Comparison of ENCODE assay signal across 1 cellular context in the genomic region with DNA sequence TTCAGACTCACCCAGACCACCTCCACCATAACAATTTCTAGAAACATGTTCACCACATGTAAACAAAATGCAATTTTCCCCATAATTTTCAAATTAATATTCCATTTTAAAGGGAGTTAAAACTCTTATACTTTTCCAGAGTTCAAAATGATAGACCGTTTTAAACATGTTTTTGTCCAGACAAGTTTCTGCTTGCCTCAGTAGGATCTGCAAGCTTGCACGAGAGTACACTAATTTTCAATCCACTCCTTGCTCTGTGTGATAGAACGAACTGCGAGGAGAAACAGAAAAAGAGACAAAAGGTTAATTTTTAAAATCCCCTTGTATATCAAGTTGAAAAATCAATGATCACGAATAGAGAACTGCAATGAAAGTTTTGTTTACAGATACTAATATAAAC.
TF ChIP-seq lines count a peak whose summit lies in the region.

No MANE protein-coding gene starts in this region.

TF ChIP-seq in WTC11, 78 proteins besides CTCF, POLR2A, EP300 and RAD21 (continued from another document):
- TF ChIP-seq, protein P1, sequence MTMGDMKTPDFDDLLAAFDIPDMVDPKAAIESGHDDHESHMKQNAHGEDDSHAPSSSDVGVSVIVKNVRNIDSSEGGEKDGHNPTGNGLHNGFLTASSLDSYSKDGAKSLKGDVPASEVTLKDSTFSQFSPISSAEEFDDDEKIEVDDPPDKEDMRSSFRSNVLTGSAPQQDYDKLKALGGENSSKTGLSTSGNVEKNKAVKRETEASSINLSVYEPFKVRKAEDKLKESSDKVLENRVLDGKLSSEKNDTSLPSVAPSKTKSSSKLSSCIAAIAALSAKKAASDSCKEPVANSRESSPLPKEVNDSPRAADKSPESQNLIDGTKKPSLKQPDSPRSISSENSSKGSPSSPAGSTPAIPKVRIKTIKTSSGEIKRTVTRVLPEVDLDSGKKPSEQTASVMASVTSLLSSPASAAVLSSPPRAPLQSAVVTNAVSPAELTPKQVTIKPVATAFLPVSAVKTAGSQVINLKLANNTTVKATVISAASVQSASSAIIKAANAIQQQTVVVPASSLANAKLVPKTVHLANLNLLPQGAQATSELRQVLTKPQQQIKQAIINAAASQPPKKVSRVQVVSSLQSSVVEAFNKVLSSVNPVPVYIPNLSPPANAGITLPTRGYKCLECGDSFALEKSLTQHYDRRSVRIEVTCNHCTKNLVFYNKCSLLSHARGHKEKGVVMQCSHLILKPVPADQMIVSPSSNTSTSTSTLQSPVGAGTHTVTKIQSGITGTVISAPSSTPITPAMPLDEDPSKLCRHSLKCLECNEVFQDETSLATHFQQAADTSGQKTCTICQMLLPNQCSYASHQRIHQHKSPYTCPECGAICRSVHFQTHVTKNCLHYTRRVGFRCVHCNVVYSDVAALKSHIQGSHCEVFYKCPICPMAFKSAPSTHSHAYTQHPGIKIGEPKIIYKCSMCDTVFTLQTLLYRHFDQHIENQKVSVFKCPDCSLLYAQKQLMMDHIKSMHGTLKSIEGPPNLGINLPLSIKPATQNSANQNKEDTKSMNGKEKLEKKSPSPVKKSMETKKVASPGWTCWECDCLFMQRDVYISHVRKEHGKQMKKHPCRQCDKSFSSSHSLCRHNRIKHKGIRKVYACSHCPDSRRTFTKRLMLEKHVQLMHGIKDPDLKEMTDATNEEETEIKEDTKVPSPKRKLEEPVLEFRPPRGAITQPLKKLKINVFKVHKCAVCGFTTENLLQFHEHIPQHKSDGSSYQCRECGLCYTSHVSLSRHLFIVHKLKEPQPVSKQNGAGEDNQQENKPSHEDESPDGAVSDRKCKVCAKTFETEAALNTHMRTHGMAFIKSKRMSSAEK (CRISPR knock-in tag; IDR thresholded peaks at IDR 0.05; ENCODE audit: borderline replicate concordance) = no peak
- TF ChIP-seq OVOL2 (CRISPR knock-in tag; IDR thresholded peaks at IDR 0.05; ENCODE audit: borderline replicate concordance) (no peak), ZNF317 (CRISPR knock-in tag; IDR thresholded peaks at IDR 0.05; ENCODE audit: borderline replicate concordance, low read depth) (no peak), MXD4 (CRISPR knock-in tag; IDR thresholded peaks at IDR 0.05; ENCODE audit: borderline replicate concordance) (no peak)
- TF ChIP-seq, protein P2, sequence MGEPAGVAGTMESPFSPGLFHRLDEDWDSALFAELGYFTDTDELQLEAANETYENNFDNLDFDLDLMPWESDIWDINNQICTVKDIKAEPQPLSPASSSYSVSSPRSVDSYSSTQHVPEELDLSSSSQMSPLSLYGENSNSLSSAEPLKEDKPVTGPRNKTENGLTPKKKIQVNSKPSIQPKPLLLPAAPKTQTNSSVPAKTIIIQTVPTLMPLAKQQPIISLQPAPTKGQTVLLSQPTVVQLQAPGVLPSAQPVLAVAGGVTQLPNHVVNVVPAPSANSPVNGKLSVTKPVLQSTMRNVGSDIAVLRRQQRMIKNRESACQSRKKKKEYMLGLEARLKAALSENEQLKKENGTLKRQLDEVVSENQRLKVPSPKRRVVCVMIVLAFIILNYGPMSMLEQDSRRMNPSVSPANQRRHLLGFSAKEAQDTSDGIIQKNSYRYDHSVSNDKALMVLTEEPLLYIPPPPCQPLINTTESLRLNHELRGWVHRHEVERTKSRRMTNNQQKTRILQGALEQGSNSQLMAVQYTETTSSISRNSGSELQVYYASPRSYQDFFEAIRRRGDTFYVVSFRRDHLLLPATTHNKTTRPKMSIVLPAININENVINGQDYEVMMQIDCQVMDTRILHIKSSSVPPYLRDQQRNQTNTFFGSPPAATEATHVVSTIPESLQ (CRISPR knock-in tag; IDR thresholded peaks at IDR 0.05) = no peak
- TF ChIP-seq, protein P3, sequence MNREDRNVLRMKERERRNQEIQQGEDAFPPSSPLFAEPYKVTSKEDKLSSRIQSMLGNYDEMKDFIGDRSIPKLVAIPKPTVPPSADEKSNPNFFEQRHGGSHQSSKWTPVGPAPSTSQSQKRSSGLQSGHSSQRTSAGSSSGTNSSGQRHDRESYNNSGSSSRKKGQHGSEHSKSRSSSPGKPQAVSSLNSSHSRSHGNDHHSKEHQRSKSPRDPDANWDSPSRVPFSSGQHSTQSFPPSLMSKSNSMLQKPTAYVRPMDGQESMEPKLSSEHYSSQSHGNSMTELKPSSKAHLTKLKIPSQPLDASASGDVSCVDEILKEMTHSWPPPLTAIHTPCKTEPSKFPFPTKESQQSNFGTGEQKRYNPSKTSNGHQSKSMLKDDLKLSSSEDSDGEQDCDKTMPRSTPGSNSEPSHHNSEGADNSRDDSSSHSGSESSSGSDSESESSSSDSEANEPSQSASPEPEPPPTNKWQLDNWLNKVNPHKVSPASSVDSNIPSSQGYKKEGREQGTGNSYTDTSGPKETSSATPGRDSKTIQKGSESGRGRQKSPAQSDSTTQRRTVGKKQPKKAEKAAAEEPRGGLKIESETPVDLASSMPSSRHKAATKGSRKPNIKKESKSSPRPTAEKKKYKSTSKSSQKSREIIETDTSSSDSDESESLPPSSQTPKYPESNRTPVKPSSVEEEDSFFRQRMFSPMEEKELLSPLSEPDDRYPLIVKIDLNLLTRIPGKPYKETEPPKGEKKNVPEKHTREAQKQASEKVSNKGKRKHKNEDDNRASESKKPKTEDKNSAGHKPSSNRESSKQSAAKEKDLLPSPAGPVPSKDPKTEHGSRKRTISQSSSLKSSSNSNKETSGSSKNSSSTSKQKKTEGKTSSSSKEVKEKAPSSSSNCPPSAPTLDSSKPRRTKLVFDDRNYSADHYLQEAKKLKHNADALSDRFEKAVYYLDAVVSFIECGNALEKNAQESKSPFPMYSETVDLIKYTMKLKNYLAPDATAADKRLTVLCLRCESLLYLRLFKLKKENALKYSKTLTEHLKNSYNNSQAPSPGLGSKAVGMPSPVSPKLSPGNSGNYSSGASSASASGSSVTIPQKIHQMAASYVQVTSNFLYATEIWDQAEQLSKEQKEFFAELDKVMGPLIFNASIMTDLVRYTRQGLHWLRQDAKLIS (CRISPR knock-in tag; IDR thresholded peaks at IDR 0.05; ENCODE audit: borderline replicate concordance) = no peak
TF ChIP-seq in WTC11: peak in this region for 0.
